ENCODE assay signal across 8 cellular contexts in genomic region chr2:23384551-23385349, GRCh38. TPM values are rescaled to one million over a fixed set of nuclear protein-coding genes. Genes with fewer than 3 reads are reported as not detected.
DNase-seq lines count a peak whose midpoint lies in the region; ATAC-seq and TF ChIP-seq lines count a peak whose summit lies in the region.

Gene KLHL29 (plus strand): TSS chr2:23385179. CDS start chr2:23562197, 177,018 bp downstream.

- peaks cover 6% of the 10 kb centered on the region for H3K36me3 Mint-ChIP-seq in Caco-2 (ENCODE audit: insufficient read depth, unreplicated experiment)
- no peaks in the 10 kb centered on the region for H3K36me3 Mint-ChIP-seq in activated naive CD8-positive, alpha-beta T cell

- no peaks in the 10 kb centered on the region for H3K9me3 Mint-ChIP-seq in Caco-2 (ENCODE audit: unreplicated experiment)
- peaks cover 3% of the 10 kb centered on the region for H3K9me3 Mint-ChIP-seq in activated naive CD8-positive, alpha-beta T cell (ENCODE audit: low read depth)

- H3K4me3 Mint-ChIP-seq in Caco-2 (ENCODE audit: unreplicated experiment), result peak within 1 kb of the TSS; percentile 88
- peak within 1 kb of the TSS; percentile 82 for H3K4me3 Mint-ChIP-seq in activated naive CD8-positive, alpha-beta T cell

- BruUV-seq in Caco-2 (replicated peaks; lab: Mats Ljungman, UMichigan), result no TSS peak

- WGBS in upper lobe of left lung, 2 donors, result 18 to 33% methylated on average over 8 to 13 of the region's 92 CpGs

- H3K27me3 ChIP-seq in Caco-2 (replicated peaks; ENCODE audit: control insufficient read depth, insufficient read depth, low read length), result peaks cover 10% of the 10 kb centered on the region
- H3K27me3 ChIP-seq in SJSA1 (replicated peaks), result peaks cover 39% of the 10 kb centered on the region
- H3K27me3 ChIP-seq in cardiac muscle cell, result peaks cover 83% of the 10 kb centered on the region
- peaks cover 0 to 18% (median 7%) of the 10 kb centered on the region in 4 donors for H3K27me3 ChIP-seq in upper lobe of left lung

- TF ChIP-seq EP300 in upper lobe of left lung (IDR thresholded peaks at IDR 0.05), result no peak

- H3K27ac Mint-ChIP-seq in Caco-2 (ENCODE audit: unreplicated experiment), result no peak within 1 kb of the TSS
- H3K27ac Mint-ChIP-seq in activated naive CD8-positive, alpha-beta T cell, result no peak within 1 kb of the TSS

- H3K36me3 ChIP-seq in Caco-2 (ENCODE audit: control insufficient read depth, insufficient read depth, low read length), result no peaks in the 10 kb centered on the region
- H3K36me3 ChIP-seq in SJSA1, result no peaks in the 10 kb centered on the region
- no peaks in the 10 kb centered on the region for H3K36me3 ChIP-seq in cardiac muscle cell
- no peaks in the 10 kb centered on the region for H3K36me3 ChIP-seq in upper lobe of left lung

- no peaks in the 10 kb centered on the region for H3K9me3 ChIP-seq in Caco-2
- no peaks in the 10 kb centered on the region; the same call in 1 of the 2 replicates for H3K9me3 ChIP-seq in SJSA1 (replicated peaks)
- no peaks in the 10 kb centered on the region for H3K9me3 ChIP-seq in cardiac muscle cell (ENCODE audit: low read depth)
- H3K9me3 ChIP-seq in upper lobe of left lung, result no peaks in the 10 kb centered on the region

- no peak within 1 kb of the TSS for H3K27ac ChIP-seq in SJSA1
- H3K27ac ChIP-seq in cardiac muscle cell, result no peak within 1 kb of the TSS
- peak within 1 kb of the TSS; percentile 5 to 82 (median 78) for H3K27ac ChIP-seq in upper lobe of left lung

- CTCF ChIA-PET in Caco-2 (lab: Charles Lee), result interaction anchor here (0.6 kb wide), 1 partner anchor 19 kb away, joined by 3 read pairs; no protein-coding TSS in a partner anchor

- H3K4me1 Mint-ChIP-seq in Caco-2 (ENCODE audit: low read depth, unreplicated experiment), result peaks cover 14% of the 10 kb centered on the region
- H3K4me1 Mint-ChIP-seq in activated naive CD8-positive, alpha-beta T cell (ENCODE audit: low read depth), result peaks cover 29% of the 10 kb centered on the region

- ATAC-seq in GM19455 (IDR thresholded peaks at IDR 0.05; ENCODE audit: unreplicated experiment) (peak; percentile 67), HG03558 (IDR thresholded peaks at IDR 0.05; ENCODE audit: extremely low read depth, unreplicated experiment) (peak; percentile 56), upper lobe of left lung (ENCODE audit: low FRiP score in 2 of 2) (peak; percentile 68 to 80)

- peak within 1 kb of the TSS; percentile 44 for H3K4me3 ChIP-seq in Caco-2 (ENCODE audit: low read depth, low read length)
- H3K4me3 ChIP-seq in SJSA1, result peak within 1 kb of the TSS; percentile 52
- H3K4me3 ChIP-seq in cardiac muscle cell, result peak within 1 kb of the TSS; percentile 44
- H3K4me3 ChIP-seq in upper lobe of left lung, result peak within 1 kb of the TSS; percentile 32 to 81 (median 70)

- H3K4me1 ChIP-seq in Caco-2 (peaks cover 18% of the 10 kb centered on the region), SJSA1 (replicated peaks) (peaks cover 41% of the 10 kb centered on the region), cardiac muscle cell (ENCODE audit: low read depth) (no peaks in the 10 kb centered on the region), upper lobe of left lung (peaks cover 16 to 39% (median 21%) of the 10 kb centered on the region in 4 donors)

- TF ChIP-seq CTCF in Caco-2 (IDR thresholded peaks at IDR 0.05; ENCODE audit: insufficient read depth in 1 of 2, low read depth in 1 of 2, low read length in 1 of 2, severe bottlenecking in 1 of 2, unreplicated experiment in 1 of 2), result no peak
- TF ChIP-seq CTCF in cardiac muscle cell (IDR thresholded peaks at IDR 0.05; ENCODE audit: low read depth, low read length), result no peak
- no peak for TF ChIP-seq CTCF in upper lobe of left lung (IDR thresholded peaks at IDR 0.05)

- DNase-seq in Caco-2 (peak; percentile 70 to 77), SJSA1 (ENCODE audit: low read depth in 1 of 2, low spot score in 2 of 2) (peak; percentile 38 to 76), cardiac muscle cell (ENCODE audit: low read depth in 1 of 2, low spot score in 1 of 2) (peak; percentile 82), pons (ENCODE audit: low spot score) (peak; percentile 30), upper lobe of left lung (peak; percentile 77 to 99)

- POLR2A ChIA-PET in Caco-2 (lab: Charles Lee), result no interaction called here

- intact Hi-C loops in Caco-2 (cut with micrococcal nuclease; ENCODE audit: unreplicated experiment), result no loop called here

- peaks cover 51% of the 10 kb centered on the region for H3K27me3 Mint-ChIP-seq in Caco-2 (ENCODE audit: insufficient read depth, unreplicated experiment)
- H3K27me3 Mint-ChIP-seq in activated naive CD8-positive, alpha-beta T cell, result peaks cover 30% of the 10 kb centered on the region

- peak in 2 of 4 donors; percentile 8 to 60 for TF ChIP-seq POLR2A in upper lobe of left lung (IDR thresholded peaks at IDR 0.05)

RNA-seq across cellular contexts. Expression of gene KLHL29, which starts in this region (rescaled TPM):
- total RNA-seq in Caco-2 (2022), result 0.61 and 0.81 TPM in 2 replicates
- 1.1 and 1.9 TPM in 2 replicates for total RNA-seq in SJSA1 (2014; rRNA removed; shearing (Covaris generic))
- 5.7 and 11.0 TPM in 2 replicates for total RNA-seq in cardiac muscle cell
- 5.6 and 14.2 TPM in 2 replicates for polyA plus RNA-seq in cardiac muscle cell
- total RNA-seq in upper lobe of left lung, result 10 to 100 TPM in 5 of 6 donors, 1 to 10 TPM in 1; 8.6 to 34.4 (median 18.2) TPM

Comparison
In these comparisons a context has a peak if more than half of its experiments do, and no peak if none do; other contexts are left out.
1. Peak in DNase-seq and H3K4me3 ChIP-seq in Caco-2; RNA of the gene not detected or under 1 TPM.
2. DNase-seq: peak in every context shown above with its lines; median percentile 88 in upper lobe of left lung; 82 in cardiac muscle cell; 74 in Caco-2; 57 in SJSA1; 30 in pons.
3. H3K27ac ChIP-seq: peak in upper lobe of left lung (4 of 4); none in SJSA1 (single experiment) and cardiac muscle cell (single experiment).
4. Peak in every context shown above with its lines, with median percentiles within 50 percentile points of each other: H3K4me3 ChIP-seq and ATAC-seq.